8 cellular contexts compared by ENCODE assay signal in genomic region chr15:75647370-75648155, GRCh38. TPM values are rescaled to one million over a fixed set of nuclear protein-coding genes. Genes with fewer than 3 reads are reported as not detected.
DNase-seq lines count a peak whose midpoint lies in the region; ATAC-seq, FAIRE-seq and TF ChIP-seq lines count a peak whose summit lies in the region.

Gene SNX33 (plus strand): TSS chr15:75647912. CDS start chr15:75649103, 1,191 bp downstream.

- ATAC-seq in natural killer cell (peak; percentile 59 to 77 (median 72)), HG02840 (IDR thresholded peaks at IDR 0.05; ENCODE audit: low FRiP score, unreplicated experiment) (no peak)

- peak; percentile 80 for DNase-seq in CD1c-positive myeloid dendritic cell (ENCODE audit: extremely low spot score)
- peak; percentile 83 for DNase-seq in HCEC 1CT
- DNase-seq in RCC 7860 (ENCODE audit: low spot score), result peak; percentile 43
- DNase-seq in activated gamma-delta T cell treated with Interleukin-2 at 50 U/mL for 16 hours, result peak; percentile 33
- DNase-seq in fibroblast of villous mesenchyme (ENCODE audit: low read depth), result peak; percentile 89
- peak; percentile 47 for DNase-seq in natural killer cell

- no peaks in the 10 kb centered on the region for H3K27me3 ChIP-seq in stomach smooth muscle (ENCODE audit: control insufficient read depth in 1 of 2, insufficient read depth in 2 of 2, low read length in 2 of 2)

- H3K9me3 Mint-ChIP-seq in natural killer cell, result no peaks in the 10 kb centered on the region

- H3K4me3 Mint-ChIP-seq in natural killer cell, result peak within 1 kb of the TSS; percentile 86

- H3K27ac ChIP-seq in stomach smooth muscle (ENCODE audit: low read length), result peak within 1 kb of the TSS; percentile 97

- no peaks in the 10 kb centered on the region for H3K36me3 Mint-ChIP-seq in natural killer cell

- no peak for FAIRE-seq in RCC 7860 (lab: Jason Lieb, UNC)

- H3K4me3 ChIP-seq in fibroblast of villous mesenchyme (ENCODE audit: low read depth, low read length) (peak within 1 kb of the TSS; percentile 91), stomach smooth muscle (ENCODE audit: low read length in 2 of 2) (peak within 1 kb of the TSS; percentile 61 to 95)

- peaks cover 3 to 7% of the 10 kb centered on the region in 2 donors for H3K36me3 ChIP-seq in stomach smooth muscle (ENCODE audit: control insufficient read depth in 2 of 2, insufficient read depth in 2 of 2, low read length in 2 of 2)

- H3K4me1 ChIP-seq in stomach smooth muscle (ENCODE audit: control insufficient read depth, insufficient read depth, low read length), result peaks cover 54% of the 10 kb centered on the region

- H3K9me3 ChIP-seq in stomach smooth muscle (ENCODE audit: control insufficient read depth in 2 of 2, low read length in 2 of 2), result no peaks in the 10 kb centered on the region

- TF ChIP-seq CTCF in fibroblast of villous mesenchyme (IDR thresholded peaks at IDR 0.05; ENCODE audit: insufficient read depth, low read depth, low read length) (peak; percentile 63), natural killer cell (IDR thresholded peaks at IDR 0.05) (peak; percentile 5)

- intact Hi-C loops in natural killer cell (cut with micrococcal nuclease), result loop anchor here (10.0 kb wide), 1 partner anchor 283 kb away; the partner anchor contains the start of gene MAN2C1

- peaks cover 28 to 35% of the 10 kb centered on the region in 2 donors for H3K4me1 Mint-ChIP-seq in natural killer cell

- peak within 1 kb of the TSS in 1 of 2 donors; percentile 80 for H3K27ac Mint-ChIP-seq in natural killer cell

- peak within 1 kb of the TSS; percentile 77 to 96 for H3K9ac ChIP-seq in stomach smooth muscle (ENCODE audit: low read length in 2 of 2)

- peaks cover 0 to 2% of the 10 kb centered on the region in 2 donors for H3K27me3 Mint-ChIP-seq in natural killer cell (ENCODE audit: low read depth in 2 of 2)

RNA-seq across cellular contexts. Expression of gene SNX33, which starts in this region (rescaled TPM):
- total RNA-seq in fibroblast of villous mesenchyme (19.9 and 23.8 TPM in 2 replicates), natural killer cell (1 to 10 TPM; 2.5 to 5.6 (median 5.1) TPM)

Comparison
In these comparisons a context has a peak if more than half of its experiments do, and no peak if none do; other contexts are left out.
1. DNase-seq: peak in every context shown above with its lines; median percentile 89 in fibroblast of villous mesenchyme; 83 in HCEC 1CT; 80 in CD1c-positive myeloid dendritic cell; 47 in natural killer cell; 43 in RCC 7860; 33 in activated gamma-delta T cell treated with Interleukin-2 at 50 U/mL for 16 hours.